11 cellular contexts compared by ENCODE assay signal in genomic region chr3:188345223-188345622, GRCh38.
DNase-seq lines count a peak whose midpoint lies in the region; ATAC-seq and TF ChIP-seq lines count a peak whose summit lies in the region.
"Had no signal": no experiment of that assay in that cellular context is flagged by ENCODE, and none has a peak within 500 bp of the region (broad histone marks: within the 10 kb centered on the region; RNA-seq: fewer than 3 reads in every experiment).

No MANE protein-coding gene starts in this region.

- peaks cover 52 to 79% of the 10 kb centered on the region in 2 experiments for H3K79me1 ChIP-seq in IMR-90 (ENCODE audit: low read depth in 1 of 2, low read length in 2 of 2)

- no peak overlapping the region; the same call in 1 of the 2 replicates for H3K9ac ChIP-seq in IMR-90 (ENCODE audit: low read depth, low read length)
- H3K9ac ChIP-seq: neural progenitor cell had no signal

- no peaks in the 10 kb centered on the region for H3K9me3 ChIP-seq in IMR-90 (ENCODE audit: control insufficient read depth, insufficient read depth, low read length)
- no peaks in the 10 kb centered on the region for H3K9me3 ChIP-seq in lung (ENCODE audit: control insufficient read depth in 2 of 2, insufficient read depth in 1 of 2, low read length in 1 of 2)

- H3K27me3 ChIP-seq in IMR-90 (ENCODE audit: control insufficient read depth, insufficient read depth, low read length) = no peaks in the 10 kb centered on the region
- no peaks in the 10 kb centered on the region for H3K27me3 ChIP-seq in lung (ENCODE audit: control insufficient read depth, insufficient read depth)
- H3K27me3 ChIP-seq: neural progenitor cell had no signal

- intact Hi-C loops in IMR-90 (cut with micrococcal nuclease) = loop anchor here (5.0 to 10.0 kb wide), 2 partner anchors 43 to 610 kb away; no protein-coding TSS in a partner anchor

- H3K36me3 ChIP-seq in IMR-90 (ENCODE audit: control insufficient read depth, insufficient read depth, low read length) (peaks cover 8% of the 10 kb centered on the region), lung (ENCODE audit: control insufficient read depth in 2 of 2, insufficient read depth in 2 of 2, low read length in 2 of 2) (no peaks in the 10 kb centered on the region)
- H3K36me3 ChIP-seq: neural progenitor cell had no signal

- CTCF ChIA-PET in IMR-90 (lab: Yijun Ruan, JAX) = no interaction called here

- H3K36me3 Mint-ChIP-seq in natural killer cell treated with Interleukin-12 subunit alpha and Interleukin-12 subunit beta and Interleukin-15 and Interleukin-18, amount 100 ng/mL, for 72 hours = peaks cover 12% of the 10 kb centered on the region
- H3K36me3 Mint-ChIP-seq: neural progenitor cell had no signal

- in situ Hi-C loops in IMR-90 (cut with MboI; ENCODE audit: low sequenced_read_pairs) = no loop called here

- no peak overlapping the region for H2AK9ac ChIP-seq in IMR-90 (replicated peaks; ENCODE audit: low read depth, low read length, poor library complexity)

- H3K4ac ChIP-seq in IMR-90 (ENCODE audit: low read depth, low read length) = no peak overlapping the region

- H3K4me3 ChIP-seq in IMR-90 (ENCODE audit: insufficient read depth, low read depth, low read length) (no peak overlapping the region), coronary artery (no peak overlapping the region), lung (no peak overlapping the region)
- H3K4me3 ChIP-seq: neural progenitor cell had no signal

- no peak overlapping the region for H4K5ac ChIP-seq in IMR-90 (ENCODE audit: low read depth, low read length)

- no peak overlapping the region for H3K27ac ChIP-seq in IMR-90 (ENCODE audit: insufficient read depth, low read length)
- H3K27ac ChIP-seq in coronary artery = peak overlapping the region; percentile 32 to 48
- peak overlapping the region; percentile 12 to 84 for H3K27ac ChIP-seq in lung (ENCODE audit: low read depth in 1 of 2, low read length in 1 of 2)
- H3K27ac ChIP-seq in substantia nigra (ENCODE audit: low read depth, low read length, poor library complexity, severe bottlenecking) = peak overlapping the region; percentile 28
- H3K27ac ChIP-seq: neural progenitor cell had no signal

- H2BK5ac ChIP-seq in IMR-90 (ENCODE audit: low read depth, low read length, poor library complexity, severe bottlenecking) = no peak overlapping the region

- DNase-seq in IMR-90 (peak; percentile 57), coronary artery (ENCODE audit: low spot score) (no peak), lung (ENCODE audit: low spot score) (no peak), substantia nigra (lab: John Stamatoyannopoulos, UW) (peak in 5 of 49 donors; percentile 3 to 16 (median 9)), middle frontal gyrus (ENCODE audit: extremely low spot score, low spot score) (no peak)
- no peak for DNase-seq in natural killer cell treated with Interleukin-12 subunit alpha and Interleukin-12 subunit beta and Interleukin-15 and Interleukin-18, amount 100 ng/mL, for 72 hours (ENCODE audit: low spot score)
- DNase-seq: activated naive CD8-positive, alpha-beta T cell treated with anti-CD3 and anti-CD28 coated beads, Interleukin-2, amount 50 U/mL, for 24 hours; stimulated activated CD4-positive, alpha-beta T cell treated with anti-CD3 and anti-CD28 coated beads, Interleukin-4, amount 100 ng/mL, for 24 hours; stimulated activated naive CD8-positive, alpha-beta T cell treated with anti-CD3 and anti-CD28 coated beads, Interleukin-15, amount 100 ng/mL, for 72 hours had no signal

- peak overlapping the region; percentile 83 for H3K4me2 ChIP-seq in IMR-90 (ENCODE audit: low read depth, low read length)
- H3K4me2 ChIP-seq: neural progenitor cell had no signal

- WGBS in IMR-90 (ENCODE audit: extremely low coverage in 2 of 2, insufficient read length in 1 of 2), 2 experiments = no CpG with 5 or more reads among the region's 5 CpGs
- WGBS in lung, 2 donors = 72 to 74% methylated on average over 5 of the region's 5 CpGs

- peaks cover 28% of the 10 kb centered on the region for H3K9me1 ChIP-seq in IMR-90 (ENCODE audit: insufficient read depth, low read length)

- H3K27ac Mint-ChIP-seq in natural killer cell treated with Interleukin-12 subunit alpha and Interleukin-12 subunit beta and Interleukin-15 and Interleukin-18, amount 100 ng/mL, for 72 hours = no peak overlapping the region
- H3K27ac Mint-ChIP-seq: activated naive CD8-positive, alpha-beta T cell treated with anti-CD3 and anti-CD28 coated beads, Interleukin-2, amount 50 U/mL, for 24 hours; neural progenitor cell; stimulated activated naive CD8-positive, alpha-beta T cell treated with anti-CD3 and anti-CD28 coated beads, Interleukin-15, amount 100 ng/mL, for 72 hours had no signal

- peak overlapping the region; percentile 29; the same call in 1 of the 2 replicates for H3K18ac ChIP-seq in IMR-90 (ENCODE audit: low read depth, low read length)

- H2AFZ ChIP-seq in IMR-90 (replicated peaks; ENCODE audit: low read length, poor library complexity) = no peak overlapping the region
- H2AFZ ChIP-seq: neural progenitor cell had no signal

- no peak overlapping the region for H2AK5ac ChIP-seq in IMR-90 (ENCODE audit: low read depth, low read length)

- H3K27me3 Mint-ChIP-seq in natural killer cell treated with Interleukin-12 subunit alpha and Interleukin-12 subunit beta and Interleukin-15 and Interleukin-18, amount 100 ng/mL, for 72 hours = peaks cover 6 to 11% of the 10 kb centered on the region in 2 donors
- H3K27me3 Mint-ChIP-seq: activated naive CD8-positive, alpha-beta T cell treated with anti-CD3 and anti-CD28 coated beads, Interleukin-2, amount 50 U/mL, for 24 hours; stimulated activated naive CD8-positive, alpha-beta T cell treated with anti-CD3 and anti-CD28 coated beads, Interleukin-15, amount 100 ng/mL, for 72 hours had no signal

- TF ChIP-seq RAD21 in IMR-90 (IDR thresholded peaks at IDR 0.05; ENCODE audit: low read length) = no peak

- no peak for TF ChIP-seq CTCF in IMR-90 (conservative IDR thresholded peaks at IDR 0.05; ENCODE audit: low read depth, low read length)
- TF ChIP-seq CTCF in coronary artery (IDR thresholded peaks at IDR 0.05) = no peak
- no peak for TF ChIP-seq CTCF in lung (IDR thresholded peaks at IDR 0.05; ENCODE audit: control extremely low read depth, extremely low read depth)

- H4K20me1 ChIP-seq in IMR-90 (ENCODE audit: insufficient read depth, low read length) = peaks cover 52% of the 10 kb centered on the region

- no peak overlapping the region for H3K14ac ChIP-seq in IMR-90 (replicated peaks; ENCODE audit: low read depth, low read length)

- TF ChIP-seq POLR2A in IMR-90 (IDR thresholded peaks at IDR 0.05; ENCODE audit: low read depth, low read length) = no peak

- no peak overlapping the region for H3K4me3 Mint-ChIP-seq in natural killer cell treated with Interleukin-12 subunit alpha and Interleukin-12 subunit beta and Interleukin-15 and Interleukin-18, amount 100 ng/mL, for 72 hours
- H3K4me3 Mint-ChIP-seq: activated naive CD8-positive, alpha-beta T cell treated with anti-CD3 and anti-CD28 coated beads, Interleukin-2, amount 50 U/mL, for 24 hours; neural progenitor cell; stimulated activated naive CD8-positive, alpha-beta T cell treated with anti-CD3 and anti-CD28 coated beads, Interleukin-15, amount 100 ng/mL, for 72 hours had no signal

- H3K9me3 Mint-ChIP-seq in natural killer cell treated with Interleukin-12 subunit alpha and Interleukin-12 subunit beta and Interleukin-15 and Interleukin-18, amount 100 ng/mL, for 72 hours = no peaks in the 10 kb centered on the region
- H3K9me3 Mint-ChIP-seq: activated naive CD8-positive, alpha-beta T cell treated with anti-CD3 and anti-CD28 coated beads, Interleukin-2, amount 50 U/mL, for 24 hours; neural progenitor cell; stimulated activated naive CD8-positive, alpha-beta T cell treated with anti-CD3 and anti-CD28 coated beads, Interleukin-15, amount 100 ng/mL, for 72 hours had no signal

- BruUV-seq in IMR-90 (replicated peaks; lab: Mats Ljungman, UMichigan) = no TSS peak

- ATAC-seq in IMR-90 (ENCODE audit: low read depth) (peak; percentile 54; the same call in 1 of the 2 replicates), lung (ENCODE audit: insufficient read depth, low FRiP score) (no peak), HG02884 (IDR thresholded peaks at IDR 0.05; ENCODE audit: unreplicated experiment) (no peak)
- no peak for ATAC-seq in natural killer cell treated with Interleukin-12 subunit alpha and Interleukin-12 subunit beta and Interleukin-15 and Interleukin-18, amount 100 ng/mL, for 72 hours
- ATAC-seq: activated naive CD8-positive, alpha-beta T cell treated with anti-CD3 and anti-CD28 coated beads, Interleukin-2, amount 50 U/mL, for 24 hours; stimulated activated naive CD8-positive, alpha-beta T cell treated with anti-CD3 and anti-CD28 coated beads, Interleukin-15, amount 100 ng/mL, for 72 hours had no signal

- no peak overlapping the region for H4K8ac ChIP-seq in IMR-90 (ENCODE audit: low read depth in 2 of 2, low read length in 2 of 2)

- H2BK15ac ChIP-seq in IMR-90 (ENCODE audit: low read depth, low read length) = no peak overlapping the region

- H3K4me1 ChIP-seq in IMR-90 (ENCODE audit: control insufficient read depth, insufficient read depth, low read length) (peaks cover 18% of the 10 kb centered on the region), lung (ENCODE audit: control insufficient read depth in 2 of 2, insufficient read depth in 2 of 2, low read length in 2 of 2) (peaks cover 4 to 35% of the 10 kb centered on the region in 2 donors)

- H2BK20ac ChIP-seq in IMR-90 (ENCODE audit: low read depth, low read length) = no peak overlapping the region

- H3K4me1 Mint-ChIP-seq in natural killer cell treated with Interleukin-12 subunit alpha and Interleukin-12 subunit beta and Interleukin-15 and Interleukin-18, amount 100 ng/mL, for 72 hours (ENCODE audit: low read depth in 2 of 2) = peaks cover 19 to 22% of the 10 kb centered on the region in 2 donors

- no peak overlapping the region; the same call in 1 of the 2 replicates for H3K56ac ChIP-seq in IMR-90 (ENCODE audit: extremely low read depth, insufficient read depth, low read length)

- H3K23ac ChIP-seq in IMR-90 (ENCODE audit: low read depth, low read length) = no peak overlapping the region

- no peak overlapping the region for H4K91ac ChIP-seq in IMR-90 (ENCODE audit: insufficient read depth, low read depth, low read length)

- POLR2A ChIA-PET in IMR-90 (lab: Charles Lee; ENCODE audit: unreplicated experiment) = interaction anchor here (0.5 kb wide), 1 partner anchor 121 kb away, joined by 3 read pairs; no protein-coding TSS in a partner anchor

- dilution Hi-C loops in IMR-90 (cut with HindIII; ENCODE audit: low sequenced_read_pairs, unreplicated experiment) = no loop called here

- H2BK120ac ChIP-seq in IMR-90 (ENCODE audit: low read depth, low read length) = no peak overlapping the region

TF ChIP-seq in IMR-90, 13 proteins besides CTCF, POLR2A, EP300 and RAD21 (continues in another document):
- TF ChIP-seq CEBPB (IDR thresholded peaks at IDR 0.05; ENCODE audit: low read depth, low read length) = no peak
- no peak for TF ChIP-seq BHLHE40 (IDR thresholded peaks at IDR 0.05; ENCODE audit: low read depth, low read length)
- no peak for TF ChIP-seq MAZ (IDR thresholded peaks at IDR 0.05; ENCODE audit: borderline replicate concordance, low read depth, low read length)
